ENCODE assay signal across 18 cellular contexts in the genomic region with DNA sequence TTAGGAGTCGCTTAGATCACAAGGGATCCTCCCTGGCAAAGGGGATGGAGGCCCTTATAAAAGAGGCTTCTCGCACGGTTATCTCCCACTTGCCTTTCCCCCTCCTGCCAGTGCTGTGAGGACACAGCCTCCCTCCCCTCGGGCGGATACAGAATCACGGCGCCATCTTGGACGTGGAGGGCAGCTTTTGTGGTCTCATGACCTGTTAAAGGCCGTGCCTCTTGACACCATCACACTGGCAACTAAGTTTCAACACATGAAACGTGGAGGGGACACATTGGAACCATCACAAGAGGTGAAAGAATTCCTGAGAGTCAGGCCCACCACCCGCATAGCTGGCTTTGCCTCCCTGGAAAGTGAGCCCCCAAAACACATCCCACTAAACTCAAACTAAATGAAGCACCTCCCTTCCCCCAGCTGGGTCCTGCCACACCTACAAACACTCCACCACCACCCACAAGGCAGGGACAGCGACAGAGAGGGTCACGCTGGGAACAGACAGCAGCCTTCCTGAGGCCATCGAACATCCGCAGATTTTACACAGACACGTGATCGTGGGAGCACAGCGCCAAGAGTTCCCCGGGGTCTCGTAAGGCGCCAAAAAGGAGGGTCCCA.
A peak's percentile ranks its signal among the peaks of the same experiment; 100 is the strongest.
DNase-seq lines count a peak whose midpoint lies in the region; ATAC-seq and TF ChIP-seq lines count a peak whose summit lies in the region.
"Had no signal": no experiment of that assay in that cellular context is flagged by ENCODE, and none has a peak within 500 bp of the region (broad histone marks: within the 10 kb centered on the region; RNA-seq: fewer than 3 reads in every experiment).

No MANE protein-coding gene starts in this region.

- peaks cover 0 to 41% (median 0%) of the 10 kb centered on the region in 11 experiments; a peak in 9 of 22 replicates for H3K27me3 ChIP-seq in BLaER1 treated with 17β-estradiol and CSF1 and Interleukin-3, amounts not matched to agents 10 nM and 100 nM
- H3K27me3 ChIP-seq in RWPE2 (ENCODE audit: insufficient read depth, poor library complexity, severe bottlenecking), result no peaks in the 10 kb centered on the region
- H3K27me3 ChIP-seq in left lung, result peaks cover 0 to 14% of the 10 kb centered on the region in 2 donors
- H3K27me3 ChIP-seq in sigmoid colon, result no peaks in the 10 kb centered on the region
- H3K27me3 ChIP-seq in gastroesophageal sphincter, result peaks cover 26% of the 10 kb centered on the region
- no peaks in the 10 kb centered on the region for H3K27me3 ChIP-seq in vagina

- DNase-seq in RWPE2 (ENCODE audit: low spot score) (peak; percentile 26), left lung (peak; percentile 9 to 42), sigmoid colon (peak; percentile 40), vagina (ENCODE audit: extremely low spot score in 2 of 2) (no peak)
- no peak for DNase-seq in stimulated activated naive CD4-positive, alpha-beta T cell (lab: John Stamatoyannopoulos, UW)
- DNase-seq: ACHN, DMS 273 treated with DMSO at 0.1 percent for 48 hours, DND-41, H7, KBM-7, MV-4-11, NCI-H1694 treated with DMSO at 0.1 percent for 48 hours, NCI-H510A treated with DMSO at 0.1 percent for 48 hours, NCI-H774, SHP77 had no signal

- intact Hi-C loops in left lung (cut with DNase I), result no loop called here
- intact Hi-C loops in sigmoid colon (cut with DNase I), result no loop called here
- intact Hi-C loops in vagina (cut with DNase I), result no loop called here

- peaks cover 0 to 6% (median 0%) of the 10 kb centered on the region in 11 experiments; a peak in 3 of 22 replicates for H3K9me3 ChIP-seq in BLaER1 treated with 17β-estradiol and CSF1 and Interleukin-3, amounts not matched to agents 10 nM and 100 nM (replicated peaks in 1 of 11)
- no peaks in the 10 kb centered on the region for H3K9me3 ChIP-seq in RWPE2 (ENCODE audit: severe bottlenecking)
- H3K9me3 ChIP-seq in left lung, result no peaks in the 10 kb centered on the region
- H3K9me3 ChIP-seq in sigmoid colon, result no peaks in the 10 kb centered on the region
- H3K9me3 ChIP-seq in gastroesophageal sphincter, result no peaks in the 10 kb centered on the region
- H3K9me3 ChIP-seq in vagina, result no peaks in the 10 kb centered on the region

- TF ChIP-seq EP300 in sigmoid colon (IDR thresholded peaks at IDR 0.05), result no peak
- no peak for TF ChIP-seq EP300 in gastroesophageal sphincter (IDR thresholded peaks at IDR 0.05)

- 83 to 88% methylated on average over 21 of the region's 21 CpGs for WGBS in sigmoid colon, 2 donors
- 67 to 87% methylated on average over 17 of the region's 21 CpGs for whole genome bisulfite sequencing in gastroesophageal sphincter (ENCODE audit: low coverage in 1 of 2), 2 donors

- no peaks in the 10 kb centered on the region for H4K20me1 ChIP-seq in BLaER1 treated with 17β-estradiol and CSF1 and Interleukin-3, amounts not matched to agents 10 nM and 100 nM

- peak overlapping the region in 1 of 10 experiments; percentile 14; a peak in 1 of 20 replicates for H3K4me3 ChIP-seq in BLaER1 treated with 17β-estradiol and CSF1 and Interleukin-3, amounts not matched to agents 10 nM and 100 nM
- no peak overlapping the region for H3K4me3 ChIP-seq in RWPE2 (ENCODE audit: severe bottlenecking)
- H3K4me3 ChIP-seq in left lung, result no peak overlapping the region
- no peak overlapping the region for H3K4me3 ChIP-seq in sigmoid colon
- no peak overlapping the region for H3K4me3 ChIP-seq in gastroesophageal sphincter
- no peak overlapping the region for H3K4me3 ChIP-seq in vagina

- peak overlapping the region in 2 of 11 experiments; percentile 73 to 74; a peak in 1 of 22 replicates for H3K9ac ChIP-seq in BLaER1 treated with 17β-estradiol and CSF1 and Interleukin-3, amounts not matched to agents 10 nM and 100 nM

- peaks cover 0 to 23% (median 0%) of the 10 kb centered on the region in 11 experiments; a peak in 2 of 22 replicates for H3K36me3 ChIP-seq in BLaER1 treated with 17β-estradiol and CSF1 and Interleukin-3, amounts not matched to agents 10 nM and 100 nM
- H3K36me3 ChIP-seq in RWPE2 (ENCODE audit: low read depth) (no peaks in the 10 kb centered on the region), left lung (no peaks in the 10 kb centered on the region), sigmoid colon (no peaks in the 10 kb centered on the region), gastroesophageal sphincter (no peaks in the 10 kb centered on the region), vagina (no peaks in the 10 kb centered on the region)

- ATAC-seq in RWPE2 (ENCODE audit: low read depth), result no peak
- ATAC-seq in left lung, result no peak
- ATAC-seq in gastroesophageal sphincter, result no peak
- ATAC-seq: HepG2 had no signal

- peak overlapping the region in 8 of 11 experiments; percentile 76 to 94 (median 84); a peak in 13 of 22 replicates for H3K4me2 ChIP-seq in BLaER1 treated with 17β-estradiol and CSF1 and Interleukin-3, amounts not matched to agents 10 nM and 100 nM

- no peak for TF ChIP-seq POLR2A in sigmoid colon (IDR thresholded peaks at IDR 0.05)
- TF ChIP-seq POLR2A in gastroesophageal sphincter (IDR thresholded peaks at IDR 0.05), result no peak
- TF ChIP-seq POLR2A in vagina (IDR thresholded peaks at IDR 0.05), result no peak

- peaks cover 22 to 100% (median 88%) of the 10 kb centered on the region in 10 experiments for H3K4me1 ChIP-seq in BLaER1 treated with 17β-estradiol and CSF1 and Interleukin-3, amounts not matched to agents 10 nM and 100 nM
- H3K4me1 ChIP-seq in RWPE2 (ENCODE audit: insufficient read depth, poor library complexity, severe bottlenecking) (no peaks in the 10 kb centered on the region), left lung (no peaks in the 10 kb centered on the region), sigmoid colon (no peaks in the 10 kb centered on the region), gastroesophageal sphincter (no peaks in the 10 kb centered on the region), vagina (no peaks in the 10 kb centered on the region)

- peak overlapping the region in 4 of 11 experiments; percentile 77 to 91 (median 84); a peak in 9 of 22 replicates for H3K27ac ChIP-seq in BLaER1 treated with 17β-estradiol and CSF1 and Interleukin-3, amounts not matched to agents 10 nM and 100 nM
- no peak overlapping the region for H3K27ac ChIP-seq in RWPE2 (ENCODE audit: poor library complexity, severe bottlenecking)
- no peak overlapping the region for H3K27ac ChIP-seq in left lung
- H3K27ac ChIP-seq in sigmoid colon, result no peak overlapping the region
- H3K27ac ChIP-seq in gastroesophageal sphincter, result no peak overlapping the region
- no peak overlapping the region for H3K27ac ChIP-seq in vagina

- TF ChIP-seq CTCF in RWPE2 (IDR thresholded peaks at IDR 0.05; ENCODE audit: poor library complexity, severe bottlenecking), result no peak
- TF ChIP-seq CTCF in left lung (IDR thresholded peaks at IDR 0.05), result no peak
- TF ChIP-seq CTCF in sigmoid colon (IDR thresholded peaks at IDR 0.05), result no peak
- TF ChIP-seq CTCF in gastroesophageal sphincter (IDR thresholded peaks at IDR 0.05), result no peak
- no peak for TF ChIP-seq CTCF in vagina (IDR thresholded peaks at IDR 0.05)

Comparison
In these comparisons a context has a peak if more than half of its experiments do, and no peak if none do; other contexts are left out.
1. DNase-seq: peak in RWPE2 (single experiment), left lung (2 of 2) and sigmoid colon (single experiment); none in vagina (0 of 2) and stimulated activated naive CD4-positive, alpha-beta T cell (0 of 6).